Comparison of ENCODE assay signal across 20 cellular contexts in the genomic region with DNA sequence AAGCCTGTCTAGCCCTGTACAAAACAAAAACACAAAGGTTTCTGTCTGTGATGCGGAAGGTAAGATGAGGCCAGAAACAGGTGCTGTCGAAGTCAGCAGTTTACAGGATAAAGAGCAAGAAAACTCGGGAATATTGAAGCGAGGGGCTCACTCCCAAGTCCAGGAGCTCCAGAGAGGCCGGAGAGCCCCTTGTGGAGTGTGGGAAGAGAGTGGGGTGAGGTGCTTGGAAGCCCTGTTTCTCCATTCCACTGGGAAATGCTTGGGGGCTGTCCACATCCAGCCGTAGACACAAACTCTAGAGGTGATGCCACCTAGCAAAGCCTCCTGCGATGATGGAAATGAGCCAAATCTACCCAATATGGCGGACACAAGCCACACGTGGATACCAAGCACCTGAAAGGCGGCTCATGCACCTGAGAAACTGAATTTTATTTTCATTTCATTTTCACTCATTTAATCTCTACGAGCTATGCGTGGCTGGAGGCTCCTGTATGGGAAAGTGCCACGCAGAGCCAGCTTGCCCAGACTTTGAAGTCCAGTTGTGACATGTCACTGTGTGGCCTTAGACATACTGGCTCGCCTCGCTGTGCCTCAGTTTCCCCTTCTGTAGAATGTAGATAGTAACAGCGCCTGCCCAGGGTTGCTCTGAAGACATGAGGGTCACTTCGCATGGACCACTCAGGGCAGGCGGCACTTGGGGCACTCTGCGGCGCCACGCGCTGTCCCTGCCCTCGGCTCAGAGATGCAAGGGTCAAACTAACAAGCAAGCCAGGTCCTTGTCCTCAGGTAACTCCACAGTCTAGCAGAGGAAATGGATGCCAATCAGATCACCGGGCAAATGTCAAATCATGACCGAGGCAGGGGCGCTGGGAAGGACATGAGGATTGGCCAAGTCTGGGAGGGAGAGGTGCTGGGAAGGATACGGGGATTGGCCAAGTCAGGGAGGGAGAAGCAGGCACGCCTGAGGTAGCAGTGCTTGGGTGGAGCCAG.
DNase-seq lines count a peak whose midpoint lies in the region; ATAC-seq, FAIRE-seq and TF ChIP-seq lines count a peak whose summit lies in the region.
"Had no signal": no experiment of that assay in that cellular context is flagged by ENCODE, and none has a peak within 500 bp of the region (broad histone marks: within the 10 kb centered on the region; RNA-seq: fewer than 3 reads in every experiment).

No MANE protein-coding gene starts in this region.

- peak; percentile 5 for DNase-seq in GM13977 (ENCODE audit: low spot score)
- peak; percentile 19 for DNase-seq in chondrocyte (ENCODE audit: low spot score)
- peak; percentile 73 for DNase-seq in osteocyte (ENCODE audit: extremely low spot score, unreplicated experiment)
- DNase-seq in DMS53 treated with DMSO at 0.1 percent for 48 hours (lab: John Stamatoyannopoulos, UW; ENCODE audit: unreplicated experiment) = no peak
- no peak for DNase-seq in urothelium cell line (ENCODE audit: low spot score)
- no peak for DNase-seq in central memory CD4-positive, alpha-beta T cell
- DNase-seq: ACHN; Calu3; CD4-positive, CD25-positive, alpha-beta regulatory T cell; DMS79 treated with DMSO at 0.1 percent for 48 hours; EL; HCEC 1CT; HFFc6 had no signal

- ATAC-seq in GM21529 (IDR thresholded peaks at IDR 0.05; ENCODE audit: unreplicated experiment) = no peak

- H3K36me3 Mint-ChIP-seq in chondrocyte (ENCODE audit: low read depth) (peaks cover 1% of the 10 kb centered on the region), osteocyte (ENCODE audit: unreplicated experiment) (no peaks in the 10 kb centered on the region)
- H3K36me3 Mint-ChIP-seq: CD4-positive, CD25-positive, alpha-beta regulatory T cell had no signal

- no peak for FAIRE-seq in urothelium cell line (lab: Jason Lieb, UNC)
- FAIRE-seq: G401.6, GM12891, GM19239, H1 had no signal

- H3K27ac Mint-ChIP-seq in chondrocyte (ENCODE audit: unreplicated experiment) (no peak overlapping the region), osteocyte (ENCODE audit: unreplicated experiment) (no peak overlapping the region)
- H3K27ac Mint-ChIP-seq: CD4-positive, CD25-positive, alpha-beta regulatory T cell; HFFc6 had no signal

- H3K4me1 Mint-ChIP-seq in chondrocyte (ENCODE audit: low read depth) = no peaks in the 10 kb centered on the region
- no peaks in the 10 kb centered on the region for H3K4me1 Mint-ChIP-seq in osteocyte (ENCODE audit: unreplicated experiment)
- H3K4me1 Mint-ChIP-seq: CD4-positive, CD25-positive, alpha-beta regulatory T cell had no signal

- H3K27me3 Mint-ChIP-seq in chondrocyte (ENCODE audit: low read depth) = no peaks in the 10 kb centered on the region
- H3K27me3 Mint-ChIP-seq in osteocyte (ENCODE audit: unreplicated experiment) = no peaks in the 10 kb centered on the region

- peak overlapping the region; percentile 9; the same call in 1 of the 2 replicates for H3K4me3 ChIP-seq in iPS-18c (ENCODE audit: insufficient read depth, low read depth, low read length)
- H3K4me3 ChIP-seq: BLaER1 treated with 17β-estradiol and CSF1 and Interleukin-3, amounts not matched to agents 10 nM and 100 nM had no signal

- in situ Hi-C loops in GM13977 (cut with MboI; ENCODE audit: low pct_unique_long_range_greater_than_20kb, low sequenced_read_pairs, unreplicated experiment) = no loop called here

- H3K9me3 ChIP-seq in iPS-18c (ENCODE audit: control insufficient read depth, insufficient read depth, low read length) = peaks cover 51% of the 10 kb centered on the region

- TF ChIP-seq CTCF in GM13977 (IDR thresholded peaks at IDR 0.05; ENCODE audit: extremely low read depth, insufficient read depth, missing control alignments) (no peak), chondrocyte (IDR thresholded peaks at IDR 0.05) (no peak), osteocyte (IDR thresholded peaks at IDR 0.05) (no peak)

- H3K9me3 Mint-ChIP-seq in chondrocyte (ENCODE audit: low read depth) (peaks cover 50% of the 10 kb centered on the region), osteocyte (ENCODE audit: unreplicated experiment) (peaks cover 21% of the 10 kb centered on the region)

- H3K4me3 Mint-ChIP-seq in chondrocyte (ENCODE audit: unreplicated experiment) = no peak overlapping the region
- H3K4me3 Mint-ChIP-seq in osteocyte (ENCODE audit: unreplicated experiment) = no peak overlapping the region
- H3K4me3 Mint-ChIP-seq: CD4-positive, CD25-positive, alpha-beta regulatory T cell; HFFc6 had no signal

Comparison
In these comparisons a context has a peak if more than half of its experiments do, and no peak if none do; other contexts are left out.
1. DNase-seq: peak in GM13977 (single experiment), chondrocyte (single experiment) and osteocyte (single experiment); none in DMS53 treated with DMSO at 0.1 percent for 48 hours (single experiment), urothelium cell line (single experiment) and central memory CD4-positive, alpha-beta T cell (single experiment).